24 cellular contexts compared by ENCODE assay signal in the genomic region with DNA sequence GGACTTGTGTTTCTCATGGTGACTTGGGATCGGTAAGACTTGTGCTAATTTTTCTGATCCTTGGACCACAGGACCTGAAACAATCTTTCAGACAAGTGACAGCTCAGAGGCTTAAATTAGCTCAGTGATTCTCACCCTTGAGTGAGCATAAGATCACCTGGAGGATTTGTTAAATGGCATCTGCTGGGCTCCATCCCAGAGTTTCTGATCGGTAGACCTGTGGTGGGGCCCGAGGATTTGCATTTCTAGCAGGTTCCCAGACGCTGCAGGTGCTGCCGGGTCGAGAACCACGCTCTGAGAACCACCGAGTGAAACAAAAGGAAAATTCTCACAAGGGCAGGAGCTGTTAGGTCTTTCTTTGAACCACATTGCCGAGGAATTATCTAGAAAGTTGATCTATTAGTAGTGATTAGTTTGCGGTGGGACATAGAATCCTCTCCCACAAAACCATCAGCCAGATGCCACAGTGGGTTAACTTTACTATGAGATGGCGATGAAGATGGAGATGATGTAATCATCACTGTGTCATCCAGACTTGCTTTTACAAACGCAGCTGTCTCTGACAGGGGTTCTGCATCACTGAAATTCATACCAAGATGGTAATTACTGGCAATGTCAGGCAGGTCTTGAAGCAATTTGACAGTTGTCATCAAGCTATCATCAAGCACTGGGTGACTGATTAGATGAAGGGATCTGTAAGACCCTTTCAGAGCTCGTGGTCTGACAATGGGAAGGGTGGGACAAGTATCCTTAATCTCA.
DNase-seq lines count a peak whose midpoint lies in the region; ATAC-seq, FAIRE-seq and TF ChIP-seq lines count a peak whose summit lies in the region.
"Had no signal": no experiment of that assay in that cellular context is flagged by ENCODE, and none has a peak within 500 bp of the region (broad histone marks: within the 10 kb centered on the region; RNA-seq: fewer than 3 reads in every experiment).

No MANE protein-coding gene starts in this region.

- H3K79me2 ChIP-seq in Karpas-422 (ENCODE audit: low read length) = no peaks in the 10 kb centered on the region

- H2AFZ ChIP-seq in Karpas-422 (ENCODE audit: low read length) = no peak overlapping the region

- H3K27ac ChIP-seq in BLaER1 (peak overlapping the region; percentile 32; the same call in 1 of the 2 replicates), Karpas-422 (ENCODE audit: low read length) (peak overlapping the region; percentile 88), gastroesophageal sphincter (no peak overlapping the region)
- H3K27ac ChIP-seq: A549, KMS-11 had no signal

- H3K9me3 ChIP-seq in BLaER1 (no peaks in the 10 kb centered on the region), Karpas-422 (ENCODE audit: low read length) (peaks cover 3% of the 10 kb centered on the region; the same call in 1 of the 2 replicates), gastroesophageal sphincter (no peaks in the 10 kb centered on the region)
- H3K9me3 ChIP-seq: SK-N-SH had no signal

- ATAC-seq in gastroesophageal sphincter (no peak), omental fat pad (ENCODE audit: low FRiP score) (no peak)
- ATAC-seq: A549; CD8-positive, alpha-beta T cell; T-cell had no signal

- no peaks in the 10 kb centered on the region for H3K36me3 ChIP-seq in BLaER1
- H3K36me3 ChIP-seq in Karpas-422 (ENCODE audit: insufficient read depth, low read length) = no peaks in the 10 kb centered on the region
- H3K36me3 ChIP-seq in gastroesophageal sphincter = no peaks in the 10 kb centered on the region

- H3K4me1 ChIP-seq in BLaER1 = peaks cover 48% of the 10 kb centered on the region
- peaks cover 54% of the 10 kb centered on the region for H3K4me1 ChIP-seq in Karpas-422 (ENCODE audit: low read length)
- no peaks in the 10 kb centered on the region for H3K4me1 ChIP-seq in gastroesophageal sphincter
- H3K4me1 ChIP-seq: A549 had no signal

- H3K4me2 ChIP-seq in BLaER1 = peak overlapping the region; percentile 71
- H3K4me2 ChIP-seq in Karpas-422 (ENCODE audit: low read depth, low read length, poor library complexity, severe bottlenecking) = peak overlapping the region; percentile 63
- H3K4me2 ChIP-seq: A549, KMS-11, SK-N-SH had no signal

- DNase-seq in Karpas-422 (peak; percentile 78), RKO (ENCODE audit: low spot score) (peak; percentile 4), fibroblast of peridontal ligament (ENCODE audit: extremely low read depth) (peak; percentile 7), H54 (ENCODE audit: insufficient read length, low spot score) (no peak), omental fat pad (ENCODE audit: low spot score) (no peak)
- DNase-seq: Calu3; CD8-positive, alpha-beta T cell; DMS53; EL; GOT3; NCI-H1092; NCI-H1436 treated with DMSO at 0.1 percent for 48 hours; NCI-H2029; NCI-H2171; SHP77; SK-N-SH; T-cell had no signal

- no peaks in the 10 kb centered on the region for H3K27me3 ChIP-seq in BLaER1
- no peaks in the 10 kb centered on the region; the same call in 1 of the 2 replicates for H3K27me3 ChIP-seq in Karpas-422 (ENCODE audit: low read length)
- H3K27me3 ChIP-seq in gastroesophageal sphincter = peaks cover 50% of the 10 kb centered on the region

- no peaks in the 10 kb centered on the region for H3K9me2 ChIP-seq in Karpas-422 (replicated peaks; ENCODE audit: insufficient read depth, low read length)
- H3K9me2 ChIP-seq: SK-N-SH had no signal

- no peak overlapping the region for H3K4me3 ChIP-seq in BLaER1
- H3K4me3 ChIP-seq in Karpas-422 (ENCODE audit: low read length) = peak overlapping the region; percentile 50
- H3K4me3 ChIP-seq in gastroesophageal sphincter = no peak overlapping the region
- H3K4me3 ChIP-seq: A549 had no signal

- TF ChIP-seq EP300 in gastroesophageal sphincter (IDR thresholded peaks at IDR 0.05) = no peak

- TF ChIP-seq POLR2A in H54 (IDR thresholded peaks at IDR 0.05; ENCODE audit: low read depth, low read length) = no peak
- no peak for TF ChIP-seq POLR2A in gastroesophageal sphincter (IDR thresholded peaks at IDR 0.05)

- TF ChIP-seq CTCF in gastroesophageal sphincter (IDR thresholded peaks at IDR 0.05) (no peak), omental fat pad (IDR thresholded peaks at IDR 0.05) (no peak)

- no peak for FAIRE-seq in H54 (lab: Jason Lieb, UNC)
- FAIRE-seq: A549, GM12892, GM18507, RCC 7860 had no signal

- H4K20me1 ChIP-seq in BLaER1 = no peaks in the 10 kb centered on the region
- H4K20me1 ChIP-seq in Karpas-422 (ENCODE audit: insufficient read depth, low read depth, low read length) = no peaks in the 10 kb centered on the region

- 43 to 72% methylated on average over 4 to 5 of the region's 13 CpGs for WGBS in gastroesophageal sphincter (ENCODE audit: low coverage in 1 of 2), 2 donors

- H3K9ac ChIP-seq in BLaER1 (no peak overlapping the region), Karpas-422 (ENCODE audit: low read length) (peak overlapping the region; percentile 54)
- H3K9ac ChIP-seq: KMS-11, SK-N-SH had no signal

Comparison
In these comparisons a context has a peak if more than half of its experiments do, and no peak if none do; other contexts are left out.
1. H3K27ac ChIP-seq: peak in BLaER1 (single experiment) and Karpas-422 (single experiment); none in gastroesophageal sphincter (0 of 4).
2. DNase-seq: peak in Karpas-422 (single experiment), RKO (single experiment) and fibroblast of peridontal ligament (single experiment); none in H54 (single experiment) and omental fat pad (single experiment).